ENCODE assay signal across 14 cellular contexts in the genomic region with DNA sequence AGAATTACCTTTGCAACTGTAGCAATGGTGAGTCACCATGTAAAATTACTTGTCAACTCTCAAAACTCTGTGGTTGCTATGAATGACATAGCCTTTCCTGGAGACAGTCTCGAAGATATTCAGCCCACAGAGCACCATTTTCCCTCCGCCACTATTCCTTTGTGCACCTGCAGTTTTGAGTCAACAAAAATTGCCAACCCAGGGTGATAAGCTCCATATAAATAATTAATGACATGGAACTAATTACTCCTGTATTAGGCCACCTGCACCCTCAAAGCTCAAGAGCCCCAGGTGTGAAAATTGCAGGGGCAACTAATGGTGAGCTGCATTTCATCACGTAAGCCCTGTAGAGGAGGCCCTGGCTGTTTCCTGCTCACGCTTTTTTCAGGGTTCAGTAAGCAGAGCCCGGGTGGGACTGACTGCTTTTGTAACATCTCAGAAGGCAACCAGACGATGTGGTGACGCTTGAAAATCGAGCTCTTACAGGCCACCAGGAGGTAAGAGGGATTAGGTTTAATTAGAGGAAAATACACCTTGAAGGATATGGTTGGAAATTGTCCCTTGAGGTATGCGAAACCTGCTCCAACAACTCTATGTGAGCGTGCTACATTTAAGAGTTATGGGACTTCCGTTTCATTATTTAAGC.
A peak's percentile ranks its signal among the peaks of the same experiment; 100 is the strongest.
DNase-seq lines count a peak whose midpoint lies in the region; ATAC-seq and TF ChIP-seq lines count a peak whose summit lies in the region.
"Had no signal": no experiment of that assay in that cellular context is flagged by ENCODE, and none has a peak within 500 bp of the region (broad histone marks: within the 10 kb centered on the region; RNA-seq: fewer than 3 reads in every experiment).

No MANE protein-coding gene starts in this region.

- H3K27me3 ChIP-seq in kidney epithelial cell (ENCODE audit: control insufficient read depth, insufficient read depth, low read length) = no peaks in the 10 kb centered on the region

- H3K4me3 ChIP-seq in kidney epithelial cell (ENCODE audit: low read depth, low read length) = peak overlapping the region; percentile 12

- no peak for TF ChIP-seq CTCF in kidney epithelial cell (IDR thresholded peaks at IDR 0.05; ENCODE audit: insufficient read depth, low read length, poor library complexity, severe bottlenecking)

- DNase-seq in NCI-H774 (lab: John Stamatoyannopoulos, UW) = peak; percentile 66
- DNase-seq in kidney epithelial cell (ENCODE audit: low read depth) = peak; percentile 78
- no peak for DNase-seq in NCI-H82 treated with DMSO at 0.1 percent for 48 hours (lab: John Stamatoyannopoulos, UW; ENCODE audit: unreplicated experiment)
- no peak for DNase-seq in AML-193 (lab: John Stamatoyannopoulos, UW)
- DNase-seq in mesenteric fat pad (ENCODE audit: low spot score) = no peak
- DNase-seq: activated CD4-positive, alpha-beta T cell treated with anti-CD3 and anti-CD28 coated beads for 4 hours; activated effector memory CD4-positive, alpha-beta T cell treated with Interleukin-2 at 50 U/mL for 16 hours; central memory CD4-positive, alpha-beta T cell; immature natural killer cell; NCI-H2227 treated with DMSO at 0.1 percent for 48 hours had no signal

- ATAC-seq in GM18870 (IDR thresholded peaks at IDR 0.05; ENCODE audit: unreplicated experiment) (peak; percentile 77), HG03095 (IDR thresholded peaks at IDR 0.05; ENCODE audit: unreplicated experiment) (peak; percentile 82), HG02970 (IDR thresholded peaks at IDR 0.05; ENCODE audit: low FRiP score, unreplicated experiment) (no peak)
- ATAC-seq: SK-N-SH treated with all-trans-retinoic acid at 6 μM for 48 hours had no signal

- no peaks in the 10 kb centered on the region for H3K36me3 ChIP-seq in kidney epithelial cell (ENCODE audit: control insufficient read depth, insufficient read depth, low read length)

Comparison
In these comparisons a context has a peak if more than half of its experiments do, and no peak if none do; other contexts are left out.
1. DNase-seq: peak in NCI-H774 (single experiment) and kidney epithelial cell (single experiment); none in NCI-H82 treated with DMSO at 0.1 percent for 48 hours (single experiment), AML-193 (0 of 2) and mesenteric fat pad (single experiment).